ENCODE assay signal across 1 cellular context in the genomic region with DNA sequence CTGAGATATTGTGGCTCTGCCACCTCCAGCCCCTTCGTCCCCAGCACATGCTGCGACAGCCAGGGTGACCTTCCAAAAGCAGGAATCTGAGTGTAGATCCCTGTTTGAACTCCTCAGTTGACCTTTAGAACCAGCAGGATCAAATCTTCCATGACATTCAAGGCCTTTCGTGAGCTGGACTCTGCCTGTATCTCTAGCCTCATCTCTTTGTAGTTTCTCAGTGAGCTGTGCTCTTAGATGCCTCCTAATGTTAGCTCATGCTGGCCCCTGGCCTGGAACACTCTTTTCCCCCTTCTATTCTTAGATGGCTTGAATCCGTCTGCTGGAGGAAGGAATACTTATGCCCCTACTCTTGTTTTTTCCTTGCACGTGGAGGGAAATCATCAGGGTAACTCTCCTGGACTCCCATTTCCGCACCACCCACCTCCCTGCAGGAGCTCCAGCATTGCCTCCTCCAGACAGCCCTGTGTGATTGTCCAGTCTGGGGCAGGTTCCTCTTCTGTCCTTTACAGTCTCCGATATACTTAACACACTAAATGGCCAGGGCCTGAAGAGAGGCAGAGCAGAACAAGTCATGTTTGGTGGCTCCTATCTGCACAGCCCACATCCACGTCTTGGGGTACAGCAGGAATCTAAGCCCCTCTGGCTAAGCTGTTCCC.
TF ChIP-seq lines count a peak whose summit lies in the region.

No MANE protein-coding gene starts in this region.

TF ChIP-seq in HepG2, 621 proteins besides CTCF, POLR2A, EP300 and RAD21 (continued from another document and continues in another):
- TF ChIP-seq, protein P1, sequence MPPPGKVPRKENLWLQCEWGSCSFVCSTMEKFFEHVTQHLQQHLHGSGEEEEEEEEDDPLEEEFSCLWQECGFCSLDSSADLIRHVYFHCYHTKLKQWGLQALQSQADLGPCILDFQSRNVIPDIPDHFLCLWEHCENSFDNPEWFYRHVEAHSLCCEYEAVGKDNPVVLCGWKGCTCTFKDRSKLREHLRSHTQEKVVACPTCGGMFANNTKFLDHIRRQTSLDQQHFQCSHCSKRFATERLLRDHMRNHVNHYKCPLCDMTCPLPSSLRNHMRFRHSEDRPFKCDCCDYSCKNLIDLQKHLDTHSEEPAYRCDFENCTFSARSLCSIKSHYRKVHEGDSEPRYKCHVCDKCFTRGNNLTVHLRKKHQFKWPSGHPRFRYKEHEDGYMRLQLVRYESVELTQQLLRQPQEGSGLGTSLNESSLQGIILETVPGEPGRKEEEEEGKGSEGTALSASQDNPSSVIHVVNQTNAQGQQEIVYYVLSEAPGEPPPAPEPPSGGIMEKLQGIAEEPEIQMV (CRISPR knock-in tag; IDR thresholded peaks at IDR 0.05; ENCODE audit: low read depth), result no peak
- TF ChIP-seq ESRRA (CRISPR knock-in tag; IDR thresholded peaks at IDR 0.05; ENCODE audit: low read depth), result peak; percentile 91
- TF ChIP-seq KAT2B (IDR thresholded peaks at IDR 0.05; ENCODE audit: borderline replicate concordance, low read depth, low read length), result no peak
- TF ChIP-seq, protein P2, sequence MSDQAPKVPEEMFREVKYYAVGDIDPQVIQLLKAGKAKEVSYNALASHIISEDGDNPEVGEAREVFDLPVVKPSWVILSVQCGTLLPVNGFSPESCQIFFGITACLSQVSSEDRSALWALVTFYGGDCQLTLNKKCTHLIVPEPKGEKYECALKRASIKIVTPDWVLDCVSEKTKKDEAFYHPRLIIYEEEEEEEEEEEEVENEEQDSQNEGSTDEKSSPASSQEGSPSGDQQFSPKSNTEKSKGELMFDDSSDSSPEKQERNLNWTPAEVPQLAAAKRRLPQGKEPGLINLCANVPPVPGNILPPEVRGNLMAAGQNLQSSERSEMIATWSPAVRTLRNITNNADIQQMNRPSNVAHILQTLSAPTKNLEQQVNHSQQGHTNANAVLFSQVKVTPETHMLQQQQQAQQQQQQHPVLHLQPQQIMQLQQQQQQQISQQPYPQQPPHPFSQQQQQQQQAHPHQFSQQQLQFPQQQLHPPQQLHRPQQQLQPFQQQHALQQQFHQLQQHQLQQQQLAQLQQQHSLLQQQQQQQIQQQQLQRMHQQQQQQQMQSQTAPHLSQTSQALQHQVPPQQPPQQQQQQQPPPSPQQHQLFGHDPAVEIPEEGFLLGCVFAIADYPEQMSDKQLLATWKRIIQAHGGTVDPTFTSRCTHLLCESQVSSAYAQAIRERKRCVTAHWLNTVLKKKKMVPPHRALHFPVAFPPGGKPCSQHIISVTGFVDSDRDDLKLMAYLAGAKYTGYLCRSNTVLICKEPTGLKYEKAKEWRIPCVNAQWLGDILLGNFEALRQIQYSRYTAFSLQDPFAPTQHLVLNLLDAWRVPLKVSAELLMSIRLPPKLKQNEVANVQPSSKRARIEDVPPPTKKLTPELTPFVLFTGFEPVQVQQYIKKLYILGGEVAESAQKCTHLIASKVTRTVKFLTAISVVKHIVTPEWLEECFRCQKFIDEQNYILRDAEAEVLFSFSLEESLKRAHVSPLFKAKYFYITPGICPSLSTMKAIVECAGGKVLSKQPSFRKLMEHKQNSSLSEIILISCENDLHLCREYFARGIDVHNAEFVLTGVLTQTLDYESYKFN (CRISPR knock-in tag; conservative IDR thresholded peaks at IDR 0.05), result peak; percentile 32; the same call in 1 of the 2 replicates
- TF ChIP-seq, protein P3, sequence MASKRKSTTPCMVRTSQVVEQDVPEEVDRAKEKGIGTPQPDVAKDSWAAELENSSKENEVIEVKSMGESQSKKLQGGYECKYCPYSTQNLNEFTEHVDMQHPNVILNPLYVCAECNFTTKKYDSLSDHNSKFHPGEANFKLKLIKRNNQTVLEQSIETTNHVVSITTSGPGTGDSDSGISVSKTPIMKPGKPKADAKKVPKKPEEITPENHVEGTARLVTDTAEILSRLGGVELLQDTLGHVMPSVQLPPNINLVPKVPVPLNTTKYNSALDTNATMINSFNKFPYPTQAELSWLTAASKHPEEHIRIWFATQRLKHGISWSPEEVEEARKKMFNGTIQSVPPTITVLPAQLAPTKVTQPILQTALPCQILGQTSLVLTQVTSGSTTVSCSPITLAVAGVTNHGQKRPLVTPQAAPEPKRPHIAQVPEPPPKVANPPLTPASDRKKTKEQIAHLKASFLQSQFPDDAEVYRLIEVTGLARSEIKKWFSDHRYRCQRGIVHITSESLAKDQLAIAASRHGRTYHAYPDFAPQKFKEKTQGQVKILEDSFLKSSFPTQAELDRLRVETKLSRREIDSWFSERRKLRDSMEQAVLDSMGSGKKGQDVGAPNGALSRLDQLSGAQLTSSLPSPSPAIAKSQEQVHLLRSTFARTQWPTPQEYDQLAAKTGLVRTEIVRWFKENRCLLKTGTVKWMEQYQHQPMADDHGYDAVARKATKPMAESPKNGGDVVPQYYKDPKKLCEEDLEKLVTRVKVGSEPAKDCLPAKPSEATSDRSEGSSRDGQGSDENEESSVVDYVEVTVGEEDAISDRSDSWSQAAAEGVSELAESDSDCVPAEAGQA (IDR thresholded peaks at IDR 0.05; ENCODE audit: low read depth), result no peak
- TF ChIP-seq, protein P3 (CRISPR knock-in tag; IDR thresholded peaks at IDR 0.05; ENCODE audit: borderline replicate concordance), result no peak
- TF ChIP-seq ZSCAN21 (CRISPR knock-in tag; IDR thresholded peaks at IDR 0.05; ENCODE audit: borderline replicate concordance), result no peak
- TF ChIP-seq FLYWCH1 (CRISPR knock-in tag; IDR thresholded peaks at IDR 0.05), result no peak
- no peak for TF ChIP-seq ZNF30 (CRISPR knock-in tag; IDR thresholded peaks at IDR 0.05)
- no peak for TF ChIP-seq TOE1 (CRISPR knock-in tag; IDR thresholded peaks at IDR 0.05)
- TF ChIP-seq ATF1 (CRISPR knock-in tag; IDR thresholded peaks at IDR 0.05), result no peak
- TF ChIP-seq, protein P4, sequence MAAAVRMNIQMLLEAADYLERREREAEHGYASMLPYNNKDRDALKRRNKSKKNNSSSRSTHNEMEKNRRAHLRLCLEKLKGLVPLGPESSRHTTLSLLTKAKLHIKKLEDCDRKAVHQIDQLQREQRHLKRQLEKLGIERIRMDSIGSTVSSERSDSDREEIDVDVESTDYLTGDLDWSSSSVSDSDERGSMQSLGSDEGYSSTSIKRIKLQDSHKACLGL (CRISPR knock-in tag; IDR thresholded peaks at IDR 0.05), result no peak
- peak; percentile 34; the same call in 1 of the 2 replicates for TF ChIP-seq ZMYM3 (CRISPR knock-in tag; IDR thresholded peaks at IDR 0.05)
- TF ChIP-seq, protein P5, sequence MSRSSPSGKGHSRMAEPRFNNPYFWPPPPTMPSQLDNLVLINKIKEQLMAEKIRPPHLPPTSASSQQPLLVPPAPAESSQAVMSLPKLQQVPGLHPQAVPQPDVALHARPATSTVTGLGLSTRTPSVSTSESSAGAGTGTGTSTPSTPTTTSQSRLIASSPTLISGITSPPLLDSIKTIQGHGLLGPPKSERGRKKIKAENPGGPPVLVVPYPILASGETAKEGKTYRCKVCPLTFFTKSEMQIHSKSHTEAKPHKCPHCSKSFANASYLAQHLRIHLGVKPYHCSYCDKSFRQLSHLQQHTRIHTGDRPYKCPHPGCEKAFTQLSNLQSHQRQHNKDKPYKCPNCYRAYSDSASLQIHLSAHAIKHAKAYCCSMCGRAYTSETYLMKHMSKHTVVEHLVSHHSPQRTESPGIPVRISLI (CRISPR knock-in tag; IDR thresholded peaks at IDR 0.05; ENCODE audit: borderline replicate concordance), result no peak
- no peak for TF ChIP-seq RNF2 (conservative IDR thresholded peaks at IDR 0.05; ENCODE audit: low read depth)
- TF ChIP-seq ZFP36 (IDR thresholded peaks at IDR 0.05; ENCODE audit: borderline replicate concordance, low read depth, low read length, partially characterized antibody), result no peak
- TF ChIP-seq, protein P6, sequence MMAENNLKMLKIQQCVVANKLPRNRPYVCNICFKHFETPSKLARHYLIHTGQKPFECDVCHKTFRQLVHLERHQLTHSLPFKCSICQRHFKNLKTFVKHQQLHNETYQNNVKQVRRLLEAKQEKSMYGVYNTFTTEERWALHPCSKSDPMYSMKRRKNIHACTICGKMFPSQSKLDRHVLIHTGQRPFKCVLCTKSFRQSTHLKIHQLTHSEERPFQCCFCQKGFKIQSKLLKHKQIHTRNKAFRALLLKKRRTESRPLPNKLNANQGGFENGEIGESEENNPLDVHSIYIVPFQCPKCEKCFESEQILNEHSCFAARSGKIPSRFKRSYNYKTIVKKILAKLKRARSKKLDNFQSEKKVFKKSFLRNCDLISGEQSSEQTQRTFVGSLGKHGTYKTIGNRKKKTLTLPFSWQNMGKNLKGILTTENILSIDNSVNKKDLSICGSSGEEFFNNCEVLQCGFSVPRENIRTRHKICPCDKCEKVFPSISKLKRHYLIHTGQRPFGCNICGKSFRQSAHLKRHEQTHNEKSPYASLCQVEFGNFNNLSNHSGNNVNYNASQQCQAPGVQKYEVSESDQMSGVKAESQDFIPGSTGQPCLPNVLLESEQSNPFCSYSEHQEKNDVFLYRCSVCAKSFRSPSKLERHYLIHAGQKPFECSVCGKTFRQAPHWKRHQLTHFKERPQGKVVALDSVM (CRISPR knock-in tag; IDR thresholded peaks at IDR 0.05), result 0 out of 2 replicates have a peak, but pooled peaks have one; percentile 58
- no peak for TF ChIP-seq SOX6 (IDR thresholded peaks at IDR 0.05)
- peak; percentile 39; the same call in 1 of the 2 replicates for TF ChIP-seq SOX6 (CRISPR knock-in tag; IDR thresholded peaks at IDR 0.05)
- no peak for TF ChIP-seq ZNF552 (CRISPR knock-in tag; IDR thresholded peaks at IDR 0.05; ENCODE audit: borderline replicate concordance)
- TF ChIP-seq U2AF1 (optimal IDR thresholded peaks at IDR 0.05; ENCODE audit: low read depth, low read length), result no peak
- no peak for TF ChIP-seq ZBTB20 (CRISPR knock-in tag; IDR thresholded peaks at IDR 0.05; ENCODE audit: borderline replicate concordance, low read depth)
- TF ChIP-seq, protein P7, sequence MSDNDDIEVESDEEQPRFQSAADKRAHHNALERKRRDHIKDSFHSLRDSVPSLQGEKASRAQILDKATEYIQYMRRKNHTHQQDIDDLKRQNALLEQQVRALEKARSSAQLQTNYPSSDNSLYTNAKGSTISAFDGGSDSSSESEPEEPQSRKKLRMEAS (IDR thresholded peaks at IDR 0.05), result peak; percentile 32; the same call in 1 of the 2 replicates
- TF ChIP-seq, protein P8, sequence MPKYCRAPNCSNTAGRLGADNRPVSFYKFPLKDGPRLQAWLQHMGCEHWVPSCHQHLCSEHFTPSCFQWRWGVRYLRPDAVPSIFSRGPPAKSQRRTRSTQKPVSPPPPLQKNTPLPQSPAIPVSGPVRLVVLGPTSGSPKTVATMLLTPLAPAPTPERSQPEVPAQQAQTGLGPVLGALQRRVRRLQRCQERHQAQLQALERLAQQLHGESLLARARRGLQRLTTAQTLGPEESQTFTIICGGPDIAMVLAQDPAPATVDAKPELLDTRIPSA (CRISPR knock-in tag; IDR thresholded peaks at IDR 0.05; ENCODE audit: borderline replicate concordance), result no peak
- TF ChIP-seq ZNF674 (CRISPR knock-in tag; IDR thresholded peaks at IDR 0.05; ENCODE audit: low read depth), result no peak
- TF ChIP-seq ZNF605 (CRISPR knock-in tag; IDR thresholded peaks at IDR 0.05), result no peak
- TF ChIP-seq, protein P9, sequence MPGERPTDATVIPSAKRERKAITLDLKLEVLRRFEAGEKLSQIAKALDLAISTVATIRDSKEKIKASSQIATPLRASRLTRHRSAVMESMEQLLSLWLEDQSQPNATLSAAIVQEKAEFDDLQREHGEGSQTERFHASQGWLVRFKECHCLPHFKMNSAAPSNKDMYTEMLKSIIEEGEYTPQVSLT (CRISPR knock-in tag; IDR thresholded peaks at IDR 0.05; ENCODE audit: borderline replicate concordance, low read depth), result no peak
- TF ChIP-seq ZSCAN9 (CRISPR knock-in tag; IDR thresholded peaks at IDR 0.05; ENCODE audit: borderline replicate concordance), result no peak
- TF ChIP-seq, protein P10, sequence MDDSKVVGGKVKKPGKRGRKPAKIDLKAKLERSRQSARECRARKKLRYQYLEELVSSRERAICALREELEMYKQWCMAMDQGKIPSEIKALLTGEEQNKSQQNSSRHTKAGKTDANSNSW (CRISPR knock-in tag; IDR thresholded peaks at IDR 0.05; ENCODE audit: borderline replicate concordance), result no peak
- TF ChIP-seq ZNF749 (CRISPR knock-in tag; IDR thresholded peaks at IDR 0.05; ENCODE audit: borderline replicate concordance), result no peak
- no peak for TF ChIP-seq SSRP1 (CRISPR knock-in tag; IDR thresholded peaks at IDR 0.05)
- TF ChIP-seq ZNF496 (CRISPR knock-in tag; IDR thresholded peaks at IDR 0.05; ENCODE audit: insufficient replicate concordance), result no peak
- no peak for TF ChIP-seq POLR2AphosphoS2 (IDR thresholded peaks at IDR 0.05; ENCODE audit: low read depth, low read length)
- TF ChIP-seq HIVEP1 (CRISPR knock-in tag; IDR thresholded peaks at IDR 0.05), result no peak
- TF ChIP-seq ZFP1 (CRISPR knock-in tag; IDR thresholded peaks at IDR 0.05), result no peak
- no peak for TF ChIP-seq ZNF12 (CRISPR knock-in tag; IDR thresholded peaks at IDR 0.05)
- TF ChIP-seq, protein P11, sequence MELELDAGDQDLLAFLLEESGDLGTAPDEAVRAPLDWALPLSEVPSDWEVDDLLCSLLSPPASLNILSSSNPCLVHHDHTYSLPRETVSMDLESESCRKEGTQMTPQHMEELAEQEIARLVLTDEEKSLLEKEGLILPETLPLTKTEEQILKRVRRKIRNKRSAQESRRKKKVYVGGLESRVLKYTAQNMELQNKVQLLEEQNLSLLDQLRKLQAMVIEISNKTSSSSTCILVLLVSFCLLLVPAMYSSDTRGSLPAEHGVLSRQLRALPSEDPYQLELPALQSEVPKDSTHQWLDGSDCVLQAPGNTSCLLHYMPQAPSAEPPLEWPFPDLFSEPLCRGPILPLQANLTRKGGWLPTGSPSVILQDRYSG (CRISPR knock-in tag; IDR thresholded peaks at IDR 0.05), result no peak
- no peak for TF ChIP-seq STAT5B (CRISPR knock-in tag; IDR thresholded peaks at IDR 0.05)
- TF ChIP-seq GTF2F1 (IDR thresholded peaks at IDR 0.05; ENCODE audit: low read length), result no peak
- peak; percentile 21; the same call in 1 of the 2 replicates for TF ChIP-seq SALL1 (CRISPR knock-in tag; IDR thresholded peaks at IDR 0.05)
- no peak for TF ChIP-seq CAMTA2 (CRISPR knock-in tag; IDR thresholded peaks at IDR 0.05; ENCODE audit: borderline replicate concordance)
- TF ChIP-seq KLF9 (CRISPR knock-in tag; IDR thresholded peaks at IDR 0.05; ENCODE audit: low read depth), result no peak
- TF ChIP-seq NR2F1 (CRISPR knock-in tag; IDR thresholded peaks at IDR 0.05), result 0 out of 4 replicates have a peak, but pooled peaks of 1 of the 2 experiments have one; percentile 28
- TF ChIP-seq RFXAP (CRISPR knock-in tag; IDR thresholded peaks at IDR 0.05; ENCODE audit: borderline replicate concordance), result no peak
- TF ChIP-seq ETV5 (CRISPR knock-in tag; IDR thresholded peaks at IDR 0.05; ENCODE audit: borderline replicate concordance), result no peak
